In genomic region chr10:48414160-48414559, GRCh38 we compare ENCODE assay signal across 25 cellular contexts.
"Had no signal": no experiment of that assay in that cellular context is flagged by ENCODE, and none has a peak within 500 bp of the region (broad histone marks: within the 10 kb centered on the region; RNA-seq: fewer than 3 reads in every experiment).

No MANE protein-coding gene starts in this region.

- H2AFZ ChIP-seq: neural progenitor cell had no signal

- H3K4me1 ChIP-seq: neural progenitor cell, sigmoid colon, tibial nerve, uterus had no signal

- H3K9ac ChIP-seq: neural progenitor cell had no signal

- H3K36me3 ChIP-seq: uterus had no signal

- H3K4me2 ChIP-seq: neural progenitor cell had no signal

- DNase-seq: hippocampal formation; left ventricle myocardium inferior; mesendoderm; naive B cell; natural killer cell; nephron progenitor cell; occipital lobe; retina; right cardiac atrium; sigmoid colon; small intestine; spleen; stimulated activated CD4-positive, alpha-beta T cell treated with anti-CD3 and anti-CD28 coated beads, Interleukin-1b, Interleukin-23, amount 100 ng/mL, for 48 hours; stimulated activated CD4-positive, alpha-beta T cell treated with anti-CD3 and anti-CD28 coated beads, Interleukin-2, amount 100 ng/mL, for 48 hours; stimulated activated CD4-positive, alpha-beta T cell treated with anti-CD3 and anti-CD28 coated beads, Interleukin-4, amount 100 ng/mL, for 4 hours; stimulated activated CD8-positive, alpha-beta memory T cell treated with anti-CD3 and anti-CD28 coated beads, Interleukin-4, amount 100 ng/mL, for 48 hours; stimulated activated naive CD4-positive, alpha-beta T cell treated with Interleukin-2 at 50 U/mL for 16 hours; stimulated activated naive CD8-positive, alpha-beta T cell treated with anti-CD3 and anti-CD28 coated beads, Interleukin-15, amount 100 ng/mL, for 72 hours; substantia nigra; uterus had no signal

- H3K27me3 ChIP-seq: neural progenitor cell, neutrophil, sigmoid colon, spleen, tibial nerve, uterus had no signal

- FAIRE-seq: small intestine had no signal

- ATAC-seq: natural killer cell; right cardiac atrium; stimulated activated memory B cell treated with anti-CD40 and anti-IgM and Interleukin-4, amounts not matched to agents 10 μg/mL and 1 μg/mL and 100 μg/mL, for 72 hours; stimulated activated naive CD8-positive, alpha-beta T cell treated with anti-CD3 and anti-CD28 coated beads, Interleukin-15, amount 100 ng/mL, for 72 hours had no signal

- H3K4me3 ChIP-seq: left ventricle myocardium inferior, lung, neural progenitor cell, sigmoid colon, spleen, tibial nerve, uterus had no signal

- H3K9me3 ChIP-seq: neutrophil had no signal

- H3K27ac ChIP-seq: neural progenitor cell, neutrophil, sigmoid colon, spleen, tibial nerve, uterus had no signal
